ENCODE assay signal across 8 cellular contexts in genomic region chrX:52958113-52959010, GRCh38. TPM values are rescaled to one million over a fixed set of nuclear protein-coding genes. Genes with fewer than 3 reads are reported as not detected.
A peak's percentile ranks its signal among the peaks of the same experiment; 100 is the strongest.
DNase-seq lines count a peak whose midpoint lies in the region; ATAC-seq, FAIRE-seq and TF ChIP-seq lines count a peak whose summit lies in the region.
"Not testable (repeated sequence)": the region's sequence is repeated elsewhere in the genome, so short reads cannot be mapped to it uniquely, and the experiment has no call there.

TSS of gene FAM156A (minus strand) at chrX:52958518. CDS start at chrX:52948588, 9,930 bp downstream.

- not testable (repeated sequence) for H3K79me2 ChIP-seq in GM23248 (ENCODE audit: insufficient read depth); keratinocyte (ENCODE audit: control insufficient read depth, insufficient read depth, low read length)

- H3K27ac ChIP-seq in AG04450 (ENCODE audit: low read depth, low read length); GM23248; keratinocyte (ENCODE audit: control insufficient read depth, insufficient read depth, low read length): not testable (repeated sequence)

- not testable (repeated sequence) for H3K27ac Mint-ChIP-seq in MCF 10A (ENCODE audit: low read depth, unreplicated experiment)

- WGBS in GM23248 (ENCODE audit: low coverage in 1 of 2, low lambda C conversion rate in 2 of 2, missing lambda C conversion rate in 2 of 2), 2 experiments = no CpG with 5 or more reads among the region's 91 CpGs

- H3K36me3 Mint-ChIP-seq in MCF 10A (ENCODE audit: insufficient read depth, unreplicated experiment) = not testable (repeated sequence)

- H3K9me2 ChIP-seq in GM23248 (ENCODE audit: insufficient read depth) = not testable (repeated sequence)

- H3K9me3 Mint-ChIP-seq in MCF 10A (ENCODE audit: unreplicated experiment) = not testable (repeated sequence)

- H4K20me1 ChIP-seq in GM23248 (ENCODE audit: insufficient read depth); keratinocyte (ENCODE audit: control insufficient read depth, extremely low read depth, insufficient read depth, low read length): not testable (repeated sequence)

- H3K36me3 ChIP-seq in GM23248 (ENCODE audit: low read depth); keratinocyte (ENCODE audit: control insufficient read depth in 2 of 2, extremely low read depth in 1 of 2, insufficient read depth in 2 of 2, low read length in 2 of 2): not testable (repeated sequence)

- not testable (repeated sequence) for H3K4me1 ChIP-seq in GM23248 (ENCODE audit: insufficient read depth); keratinocyte (ENCODE audit: control insufficient read depth, extremely low read depth, insufficient read depth, low read length)

- not testable (repeated sequence) for H3K4me3 ChIP-seq in AG04450 (ENCODE audit: low read depth, low read length); GM23248; keratinocyte (ENCODE audit: control insufficient read depth in 2 of 3, extremely low read depth in 1 of 3, insufficient read depth in 2 of 3, low read depth in 1 of 3, low read length in 3 of 3)

- CTCF ChIA-PET in AG04450 (lab: Charles Lee); MCF 10A (lab: Yijun Ruan, JAX): not testable (repeated sequence)

- not testable (repeated sequence) for H3K9me1 ChIP-seq in keratinocyte (ENCODE audit: control insufficient read depth, extremely low read depth, insufficient read depth, low read length)

- not testable (repeated sequence) for H3K27me3 ChIP-seq in AG04450 (ENCODE audit: control insufficient read depth, insufficient read depth, low read length); GM23248 (replicated peaks; ENCODE audit: insufficient read depth); keratinocyte (ENCODE audit: control insufficient read depth, extremely low read depth, insufficient read depth, low read length)

- BruUV-seq in MCF 10A (replicated peaks; lab: Mats Ljungman, UMichigan) = not testable (repeated sequence)

- intact Hi-C loops in MCF 10A (cut with micrococcal nuclease) = not testable (repeated sequence)

- not testable (repeated sequence) for H2AFZ ChIP-seq in GM23248; keratinocyte (ENCODE audit: control insufficient read depth, low read length)

- not testable (repeated sequence) for H3K9me3 ChIP-seq in AG04450 (ENCODE audit: control insufficient read depth, insufficient read depth, low read length); GM23248 (ENCODE audit: low read depth); keratinocyte (ENCODE audit: control insufficient read depth, low read depth, low read length)

- FAIRE-seq in keratinocyte (lab: Jason Lieb, UNC) = not testable (repeated sequence)

- not testable (repeated sequence) for H3K4me3 Mint-ChIP-seq in MCF 10A (ENCODE audit: unreplicated experiment)

- not testable (repeated sequence) for H3K9ac ChIP-seq in GM23248; keratinocyte (ENCODE audit: control insufficient read depth, extremely low read depth, insufficient read depth, low read length)

- dilution Hi-C loops in keratinocyte (cut with MboI; ENCODE audit: extremely low pct_ligation_motif_present, low sequenced_read_pairs) = not testable (repeated sequence)

- POLR2A ChIA-PET in AG04450 (lab: Yijun Ruan, JAX); MCF 10A (lab: Yijun Ruan, JAX): not testable (repeated sequence)

- in situ Hi-C loops in GM23248 (cut with MboI) = not testable (repeated sequence)

- not testable (repeated sequence) for H3F3A ChIP-seq in GM23248 (ENCODE audit: insufficient read depth)

- TF ChIP-seq CTCF in AG04450 (IDR thresholded peaks at IDR 0.05; ENCODE audit: low read depth, low read length); MCF 10A (IDR thresholded peaks at IDR 0.05; ENCODE audit: unreplicated experiment); keratinocyte (optimal IDR thresholded peaks at IDR 0.05 in 1 of 3, IDR thresholded peaks at IDR 0.05 in 1 of 3, conservative IDR thresholded peaks at IDR 0.05 in 1 of 3; ENCODE audit: extremely low read depth in 1 of 3, insufficient read depth in 2 of 3, low read length in 3 of 3): not testable (repeated sequence)

- not testable (repeated sequence) for DNase-seq in AG04450 (ENCODE audit: low read depth, low spot score); GM23248; MCF 10A (ENCODE audit: unreplicated experiment); keratinocyte (ENCODE audit: low read depth, low spot score); renal cortical epithelial cell (ENCODE audit: low read depth)

- ATAC-seq in GM19023 (IDR thresholded peaks at IDR 0.05; ENCODE audit: unreplicated experiment) = peak; percentile 84
- peak; percentile 81 for ATAC-seq in HG03135 (IDR thresholded peaks at IDR 0.05; ENCODE audit: unreplicated experiment)
- ATAC-seq in SK-N-SH treated with all-trans-retinoic acid at 6 μM for 48 hours = peak; percentile 88

- not testable (repeated sequence) for H3K4me2 ChIP-seq in GM23248 (ENCODE audit: unreplicated experiment); keratinocyte (ENCODE audit: control insufficient read depth, extremely low read depth, insufficient read depth, low read depth, low read length)

- H3K27me3 Mint-ChIP-seq in MCF 10A (ENCODE audit: insufficient read depth, unreplicated experiment) = not testable (repeated sequence)

- not testable (repeated sequence) for H3K4me1 Mint-ChIP-seq in MCF 10A (ENCODE audit: insufficient read depth, unreplicated experiment)

RNA-seq across cellular contexts. Expression of gene FAM156A, which starts in this region (rescaled TPM):
- polyA plus RNA-seq in AG04450 (2011; rRNA removed) = 18.2 and 24.0 TPM in 2 replicates
- polyA minus RNA-seq in AG04450 (2011; rRNA and poly(A)+ RNA removed) = 12.0 and 14.4 TPM in 2 replicates
- total RNA-seq in GM23248 (2014; rRNA removed; shearing (Covaris generic)) = 17.4 and 67.5 TPM in 2 replicates
- polyA plus RNA-seq in GM23248 (2016; fragmentation: Nextera tagmentation; extraction: Ambion mirVana) = 19.8 and 31.7 TPM in 2 replicates
- 19.3 and 21.2 TPM in 2 replicates for total RNA-seq in MCF 10A (2022)
- 11.2 to 17.2 TPM (median 12.8 TPM) in 3 replicates for polyA plus RNA-seq in keratinocyte
- polyA plus RNA-seq in keratinocyte (2011; ENCODE audit: low read depth) = 2.7 TPM
- polyA plus RNA-seq in keratinocyte (2011; cell fraction: cytosol; rRNA removed) = 4.3 and 4.7 TPM in 2 replicates
- polyA plus RNA-seq in keratinocyte (2011; cell fraction: nucleus; rRNA removed) = 81.5 and 92.6 TPM in 2 replicates
- polyA plus RNA-seq in keratinocyte (2012; ENCODE audit: low replicate concordance) = 7.6 and 11.2 TPM in 2 replicates
- 3.7 to 6.2 TPM (median 4.2 TPM) in 3 replicates for polyA minus RNA-seq in keratinocyte
- 1.9 TPM for polyA minus RNA-seq in keratinocyte (2011; cell fraction: cytosol; rRNA and poly(A)+ RNA removed)
- 4.7 and 9.5 TPM in 2 replicates for polyA minus RNA-seq in keratinocyte (2011; cell fraction: nucleus; rRNA and poly(A)+ RNA removed)
- 3.5 and 10.5 TPM in 2 replicates for total RNA-seq in renal cortical epithelial cell
